In the genomic region with DNA sequence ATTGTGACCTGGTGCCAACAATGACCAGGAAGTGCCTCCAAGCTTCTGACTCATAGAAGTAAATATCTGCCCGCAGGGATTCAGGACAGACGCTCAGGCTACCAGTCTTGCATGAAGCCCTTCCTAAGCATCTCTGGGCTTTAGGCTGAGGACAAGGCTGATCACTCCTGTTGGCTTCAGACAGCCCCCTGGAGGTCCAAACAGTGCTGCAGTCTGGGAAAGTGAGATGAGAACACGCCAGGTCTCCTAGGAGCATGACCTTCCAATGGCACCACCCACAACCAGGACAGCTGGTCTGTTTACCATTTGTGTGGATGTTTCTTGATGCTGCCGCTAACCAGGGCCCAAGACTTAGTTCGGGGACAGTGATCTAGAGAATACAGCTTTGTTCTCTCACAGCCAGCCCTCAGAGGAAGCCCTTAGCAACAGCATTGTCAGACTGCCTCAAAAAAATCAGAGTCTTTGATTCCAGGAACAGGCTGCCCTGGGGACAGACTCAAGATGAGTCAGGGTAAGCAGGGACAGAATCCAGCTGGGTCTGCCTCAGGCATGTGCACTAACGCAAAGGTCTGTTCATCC, we compare ENCODE assay signal across 1 cellular context.
TF ChIP-seq lines count a peak whose summit lies in the region.

No MANE protein-coding gene starts in this region.

TF ChIP-seq in HepG2, 621 proteins besides CTCF, POLR2A, EP300 and RAD21 (continued from another document and continues in another):
- TF ChIP-seq, protein P1, sequence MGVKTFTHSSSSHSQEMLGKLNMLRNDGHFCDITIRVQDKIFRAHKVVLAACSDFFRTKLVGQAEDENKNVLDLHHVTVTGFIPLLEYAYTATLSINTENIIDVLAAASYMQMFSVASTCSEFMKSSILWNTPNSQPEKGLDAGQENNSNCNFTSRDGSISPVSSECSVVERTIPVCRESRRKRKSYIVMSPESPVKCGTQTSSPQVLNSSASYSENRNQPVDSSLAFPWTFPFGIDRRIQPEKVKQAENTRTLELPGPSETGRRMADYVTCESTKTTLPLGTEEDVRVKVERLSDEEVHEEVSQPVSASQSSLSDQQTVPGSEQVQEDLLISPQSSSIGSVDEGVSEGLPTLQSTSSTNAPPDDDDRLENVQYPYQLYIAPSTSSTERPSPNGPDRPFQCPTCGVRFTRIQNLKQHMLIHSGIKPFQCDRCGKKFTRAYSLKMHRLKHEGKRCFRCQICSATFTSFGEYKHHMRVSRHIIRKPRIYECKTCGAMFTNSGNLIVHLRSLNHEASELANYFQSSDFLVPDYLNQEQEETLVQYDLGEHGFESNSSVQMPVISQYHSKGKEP (CRISPR knock-in tag; IDR thresholded peaks at IDR 0.05): no peak
- TF ChIP-seq SAP130 (CRISPR knock-in tag; IDR thresholded peaks at IDR 0.05; ENCODE audit: low read depth) (0 out of 2 replicates have a peak, but pooled peaks have one; percentile 26), RFX5 (IDR thresholded peaks at IDR 0.05; ENCODE audit: low read depth, low read length) (peak; percentile 97), RXRB (CRISPR knock-in tag; IDR thresholded peaks at IDR 0.05; ENCODE audit: borderline replicate concordance) (peak; percentile 61; the same call in 1 of the 2 replicates), FOSL2 (CRISPR knock-in tag; IDR thresholded peaks at IDR 0.05) (peak; percentile 63), SALL1 (CRISPR knock-in tag; IDR thresholded peaks at IDR 0.05) (0 out of 2 replicates have a peak, but pooled peaks have one; percentile 11), NR2F1 (CRISPR knock-in tag; IDR thresholded peaks at IDR 0.05) (peak; percentile 34 to 64; a peak in 2 of 4 replicates), RARA (CRISPR knock-in tag; IDR thresholded peaks at IDR 0.05) (peak; percentile 77), GFI1 (CRISPR knock-in tag; IDR thresholded peaks at IDR 0.05; ENCODE audit: borderline replicate concordance) (peak; percentile 69; the same call in 1 of the 2 replicates), ZNF350 (CRISPR knock-in tag; IDR thresholded peaks at IDR 0.05; ENCODE audit: borderline replicate concordance, low read depth) (no peak), NR2F6 (IDR thresholded peaks at IDR 0.05) (peak; percentile 46; the same call in 1 of the 2 replicates), NR2F6 (CRISPR knock-in tag; IDR thresholded peaks at IDR 0.05) (peak; percentile 63), SKI (IDR thresholded peaks at IDR 0.05; ENCODE audit: partially characterized antibody) (peak; percentile 82), ELF3 (CRISPR knock-in tag; IDR thresholded peaks at IDR 0.05) (0 out of 2 replicates have a peak, but pooled peaks have one; percentile 13), PHF21A (CRISPR knock-in tag; IDR thresholded peaks at IDR 0.05) (peak; percentile 41; the same call in 1 of the 2 replicates), STAG1 (CRISPR knock-in tag; IDR thresholded peaks at IDR 0.05) (peak; percentile 76), NR2F2 (IDR thresholded peaks at IDR 0.05; ENCODE audit: borderline replicate concordance, low read depth) (peak; percentile 16; the same call in 1 of the 2 replicates), ARNTL (CRISPR knock-in tag; IDR thresholded peaks at IDR 0.05) (no peak), ZNF878 (CRISPR knock-in tag; IDR thresholded peaks at IDR 0.05) (peak; percentile 40; the same call in 1 of the 2 replicates), GTF3A (CRISPR knock-in tag; conservative IDR thresholded peaks at IDR 0.05) (no peak), TARDBP (CRISPR knock-in tag; IDR thresholded peaks at IDR 0.05) (peak; percentile 51; the same call in 1 of the 2 replicates), SNRNP70 (IDR thresholded peaks at IDR 0.05; ENCODE audit: low read depth, low read length) (no peak), NFRKB (IDR thresholded peaks at IDR 0.05) (no peak), BCL6 (CRISPR knock-in tag; IDR thresholded peaks at IDR 0.05) (peak; percentile 55; the same call in 1 of the 2 replicates), FOXA3 (CRISPR knock-in tag; IDR thresholded peaks at IDR 0.05) (peak; percentile 26; the same call in 1 of the 2 replicates), SOX13 (IDR thresholded peaks at IDR 0.05) (no peak), SOX13 (CRISPR knock-in tag; conservative IDR thresholded peaks at IDR 0.05 in 1 of 2, IDR thresholded peaks at IDR 0.05 in 1 of 2) (peak in 1 of 2 experiments; percentile 60; a peak in 2 of 4 replicates), MYC (CRISPR knock-in tag; IDR thresholded peaks at IDR 0.05; ENCODE audit: borderline replicate concordance) (no peak; the same call in 1 of the 2 replicates), PHF8 (CRISPR knock-in tag; IDR thresholded peaks at IDR 0.05) (no peak), RXRA (CRISPR knock-in tag; IDR thresholded peaks at IDR 0.05) (peak; percentile 43; the same call in 1 of the 2 replicates), RFXAP (CRISPR knock-in tag; IDR thresholded peaks at IDR 0.05; ENCODE audit: borderline replicate concordance) (peak; percentile 87; the same call in 1 of the 2 replicates)
- TF ChIP-seq, protein P2, sequence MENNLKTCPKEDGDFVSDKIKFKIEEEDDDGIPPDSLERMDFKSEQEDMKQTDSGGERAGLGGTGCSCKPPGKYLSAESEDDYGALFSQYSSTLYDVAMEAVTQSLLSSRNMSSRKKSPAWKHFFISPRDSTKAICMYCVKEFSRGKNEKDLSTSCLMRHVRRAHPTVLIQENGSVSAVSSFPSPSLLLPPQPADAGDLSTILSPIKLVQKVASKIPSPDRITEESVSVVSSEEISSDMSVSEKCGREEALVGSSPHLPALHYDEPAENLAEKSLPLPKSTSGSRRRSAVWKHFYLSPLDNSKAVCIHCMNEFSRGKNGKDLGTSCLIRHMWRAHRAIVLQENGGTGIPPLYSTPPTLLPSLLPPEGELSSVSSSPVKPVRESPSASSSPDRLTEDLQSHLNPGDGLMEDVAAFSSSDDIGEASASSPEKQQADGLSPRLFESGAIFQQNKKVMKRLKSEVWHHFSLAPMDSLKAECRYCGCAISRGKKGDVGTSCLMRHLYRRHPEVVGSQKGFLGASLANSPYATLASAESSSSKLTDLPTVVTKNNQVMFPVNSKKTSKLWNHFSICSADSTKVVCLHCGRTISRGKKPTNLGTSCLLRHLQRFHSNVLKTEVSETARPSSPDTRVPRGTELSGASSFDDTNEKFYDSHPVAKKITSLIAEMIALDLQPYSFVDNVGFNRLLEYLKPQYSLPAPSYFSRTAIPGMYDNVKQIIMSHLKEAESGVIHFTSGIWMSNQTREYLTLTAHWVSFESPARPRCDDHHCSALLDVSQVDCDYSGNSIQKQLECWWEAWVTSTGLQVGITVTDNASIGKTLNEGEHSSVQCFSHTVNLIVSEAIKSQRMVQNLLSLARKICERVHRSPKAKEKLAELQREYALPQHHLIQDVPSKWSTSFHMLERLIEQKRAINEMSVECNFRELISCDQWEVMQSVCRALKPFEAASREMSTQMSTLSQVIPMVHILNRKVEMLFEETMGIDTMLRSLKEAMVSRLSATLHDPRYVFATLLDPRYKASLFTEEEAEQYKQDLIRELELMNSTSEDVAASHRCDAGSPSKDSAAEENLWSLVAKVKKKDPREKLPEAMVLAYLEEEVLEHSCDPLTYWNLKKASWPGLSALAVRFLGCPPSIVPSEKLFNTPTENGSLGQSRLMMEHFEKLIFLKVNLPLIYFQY (CRISPR knock-in tag; IDR thresholded peaks at IDR 0.05; ENCODE audit: borderline replicate concordance): no peak
- TF ChIP-seq, protein P3, sequence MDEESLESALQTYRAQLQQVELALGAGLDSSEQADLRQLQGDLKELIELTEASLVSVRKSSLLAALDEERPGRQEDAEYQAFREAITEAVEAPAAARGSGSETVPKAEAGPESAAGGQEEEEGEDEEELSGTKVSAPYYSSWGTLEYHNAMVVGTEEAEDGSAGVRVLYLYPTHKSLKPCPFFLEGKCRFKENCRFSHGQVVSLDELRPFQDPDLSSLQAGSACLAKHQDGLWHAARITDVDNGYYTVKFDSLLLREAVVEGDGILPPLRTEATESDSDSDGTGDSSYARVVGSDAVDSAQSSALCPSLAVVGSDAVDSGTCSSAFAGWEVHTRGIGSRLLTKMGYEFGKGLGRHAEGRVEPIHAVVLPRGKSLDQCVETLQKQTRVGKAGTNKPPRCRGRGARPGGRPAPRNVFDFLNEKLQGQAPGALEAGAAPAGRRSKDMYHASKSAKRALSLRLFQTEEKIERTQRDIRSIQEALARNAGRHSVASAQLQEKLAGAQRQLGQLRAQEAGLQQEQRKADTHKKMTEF (CRISPR knock-in tag; IDR thresholded peaks at IDR 0.05): 0 out of 2 replicates have a peak, but pooled peaks have one; percentile 31
- TF ChIP-seq, protein P4, sequence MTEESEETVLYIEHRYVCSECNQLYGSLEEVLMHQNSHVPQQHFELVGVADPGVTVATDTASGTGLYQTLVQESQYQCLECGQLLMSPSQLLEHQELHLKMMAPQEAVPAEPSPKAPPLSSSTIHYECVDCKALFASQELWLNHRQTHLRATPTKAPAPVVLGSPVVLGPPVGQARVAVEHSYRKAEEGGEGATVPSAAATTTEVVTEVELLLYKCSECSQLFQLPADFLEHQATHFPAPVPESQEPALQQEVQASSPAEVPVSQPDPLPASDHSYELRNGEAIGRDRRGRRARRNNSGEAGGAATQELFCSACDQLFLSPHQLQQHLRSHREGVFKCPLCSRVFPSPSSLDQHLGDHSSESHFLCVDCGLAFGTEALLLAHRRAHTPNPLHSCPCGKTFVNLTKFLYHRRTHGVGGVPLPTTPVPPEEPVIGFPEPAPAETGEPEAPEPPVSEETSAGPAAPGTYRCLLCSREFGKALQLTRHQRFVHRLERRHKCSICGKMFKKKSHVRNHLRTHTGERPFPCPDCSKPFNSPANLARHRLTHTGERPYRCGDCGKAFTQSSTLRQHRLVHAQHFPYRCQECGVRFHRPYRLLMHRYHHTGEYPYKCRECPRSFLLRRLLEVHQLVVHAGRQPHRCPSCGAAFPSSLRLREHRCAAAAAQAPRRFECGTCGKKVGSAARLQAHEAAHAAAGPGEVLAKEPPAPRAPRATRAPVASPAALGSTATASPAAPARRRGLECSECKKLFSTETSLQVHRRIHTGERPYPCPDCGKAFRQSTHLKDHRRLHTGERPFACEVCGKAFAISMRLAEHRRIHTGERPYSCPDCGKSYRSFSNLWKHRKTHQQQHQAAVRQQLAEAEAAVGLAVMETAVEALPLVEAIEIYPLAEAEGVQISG (CRISPR knock-in tag; IDR thresholded peaks at IDR 0.05): 0 out of 2 replicates have a peak, but pooled peaks have one; percentile 20
- TF ChIP-seq, protein P5, sequence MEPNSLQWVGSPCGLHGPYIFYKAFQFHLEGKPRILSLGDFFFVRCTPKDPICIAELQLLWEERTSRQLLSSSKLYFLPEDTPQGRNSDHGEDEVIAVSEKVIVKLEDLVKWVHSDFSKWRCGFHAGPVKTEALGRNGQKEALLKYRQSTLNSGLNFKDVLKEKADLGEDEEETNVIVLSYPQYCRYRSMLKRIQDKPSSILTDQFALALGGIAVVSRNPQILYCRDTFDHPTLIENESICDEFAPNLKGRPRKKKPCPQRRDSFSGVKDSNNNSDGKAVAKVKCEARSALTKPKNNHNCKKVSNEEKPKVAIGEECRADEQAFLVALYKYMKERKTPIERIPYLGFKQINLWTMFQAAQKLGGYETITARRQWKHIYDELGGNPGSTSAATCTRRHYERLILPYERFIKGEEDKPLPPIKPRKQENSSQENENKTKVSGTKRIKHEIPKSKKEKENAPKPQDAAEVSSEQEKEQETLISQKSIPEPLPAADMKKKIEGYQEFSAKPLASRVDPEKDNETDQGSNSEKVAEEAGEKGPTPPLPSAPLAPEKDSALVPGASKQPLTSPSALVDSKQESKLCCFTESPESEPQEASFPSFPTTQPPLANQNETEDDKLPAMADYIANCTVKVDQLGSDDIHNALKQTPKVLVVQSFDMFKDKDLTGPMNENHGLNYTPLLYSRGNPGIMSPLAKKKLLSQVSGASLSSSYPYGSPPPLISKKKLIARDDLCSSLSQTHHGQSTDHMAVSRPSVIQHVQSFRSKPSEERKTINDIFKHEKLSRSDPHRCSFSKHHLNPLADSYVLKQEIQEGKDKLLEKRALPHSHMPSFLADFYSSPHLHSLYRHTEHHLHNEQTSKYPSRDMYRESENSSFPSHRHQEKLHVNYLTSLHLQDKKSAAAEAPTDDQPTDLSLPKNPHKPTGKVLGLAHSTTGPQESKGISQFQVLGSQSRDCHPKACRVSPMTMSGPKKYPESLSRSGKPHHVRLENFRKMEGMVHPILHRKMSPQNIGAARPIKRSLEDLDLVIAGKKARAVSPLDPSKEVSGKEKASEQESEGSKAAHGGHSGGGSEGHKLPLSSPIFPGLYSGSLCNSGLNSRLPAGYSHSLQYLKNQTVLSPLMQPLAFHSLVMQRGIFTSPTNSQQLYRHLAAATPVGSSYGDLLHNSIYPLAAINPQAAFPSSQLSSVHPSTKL (CRISPR knock-in tag; IDR thresholded peaks at IDR 0.05): peak; percentile 67
- TF ChIP-seq, protein P6, sequence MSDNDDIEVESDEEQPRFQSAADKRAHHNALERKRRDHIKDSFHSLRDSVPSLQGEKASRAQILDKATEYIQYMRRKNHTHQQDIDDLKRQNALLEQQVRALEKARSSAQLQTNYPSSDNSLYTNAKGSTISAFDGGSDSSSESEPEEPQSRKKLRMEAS (IDR thresholded peaks at IDR 0.05): 0 out of 2 replicates have a peak, but pooled peaks have one; percentile 21
- TF ChIP-seq, protein P7, sequence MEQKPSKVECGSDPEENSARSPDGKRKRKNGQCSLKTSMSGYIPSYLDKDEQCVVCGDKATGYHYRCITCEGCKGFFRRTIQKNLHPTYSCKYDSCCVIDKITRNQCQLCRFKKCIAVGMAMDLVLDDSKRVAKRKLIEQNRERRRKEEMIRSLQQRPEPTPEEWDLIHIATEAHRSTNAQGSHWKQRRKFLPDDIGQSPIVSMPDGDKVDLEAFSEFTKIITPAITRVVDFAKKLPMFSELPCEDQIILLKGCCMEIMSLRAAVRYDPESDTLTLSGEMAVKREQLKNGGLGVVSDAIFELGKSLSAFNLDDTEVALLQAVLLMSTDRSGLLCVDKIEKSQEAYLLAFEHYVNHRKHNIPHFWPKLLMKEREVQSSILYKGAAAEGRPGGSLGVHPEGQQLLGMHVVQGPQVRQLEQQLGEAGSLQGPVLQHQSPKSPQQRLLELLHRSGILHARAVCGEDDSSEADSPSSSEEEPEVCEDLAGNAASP (CRISPR knock-in tag; IDR thresholded peaks at IDR 0.05; ENCODE audit: borderline replicate concordance): 0 out of 2 replicates have a peak, but pooled peaks have one; percentile 25
- TF ChIP-seq, protein P8, sequence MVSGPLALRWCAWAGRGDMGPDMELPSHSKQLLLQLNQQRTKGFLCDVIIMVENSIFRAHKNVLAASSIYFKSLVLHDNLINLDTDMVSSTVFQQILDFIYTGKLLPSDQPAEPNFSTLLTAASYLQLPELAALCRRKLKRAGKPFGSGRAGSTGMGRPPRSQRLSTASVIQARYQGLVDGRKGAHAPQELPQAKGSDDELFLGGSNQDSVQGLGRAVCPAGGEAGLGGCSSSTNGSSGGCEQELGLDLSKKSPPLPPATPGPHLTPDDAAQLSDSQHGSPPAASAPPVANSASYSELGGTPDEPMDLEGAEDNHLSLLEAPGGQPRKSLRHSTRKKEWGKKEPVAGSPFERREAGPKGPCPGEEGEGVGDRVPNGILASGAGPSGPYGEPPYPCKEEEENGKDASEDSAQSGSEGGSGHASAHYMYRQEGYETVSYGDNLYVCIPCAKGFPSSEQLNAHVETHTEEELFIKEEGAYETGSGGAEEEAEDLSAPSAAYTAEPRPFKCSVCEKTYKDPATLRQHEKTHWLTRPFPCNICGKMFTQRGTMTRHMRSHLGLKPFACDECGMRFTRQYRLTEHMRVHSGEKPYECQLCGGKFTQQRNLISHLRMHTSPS (CRISPR knock-in tag; IDR thresholded peaks at IDR 0.05; ENCODE audit: low read depth): no peak
